Comparison of ENCODE assay signal across 5 cellular contexts in genomic region chr18:13332874-13333273, GRCh38.
"Had no signal": no experiment of that assay in that cellular context is flagged by ENCODE, and none has a peak within 500 bp of the region (broad histone marks: within the 10 kb centered on the region; RNA-seq: fewer than 3 reads in every experiment).

No MANE protein-coding gene starts in this region.

- H3K27ac ChIP-seq: HL-60 had no signal

- H3K4me3 Mint-ChIP-seq: IgD-negative memory B cell had no signal

- H3K4me1 Mint-ChIP-seq: IgD-negative memory B cell had no signal

- H3K27ac Mint-ChIP-seq: IgD-negative memory B cell had no signal

- DNase-seq: IMR-90, KBM-7, KG1 had no signal
